Comparison of ENCODE assay signal across 20 cellular contexts in genomic region chr20:9099372-9099771, GRCh38. TPM values are rescaled to one million over a fixed set of nuclear protein-coding genes. Genes with fewer than 3 reads are reported as not detected.
A peak's percentile ranks its signal among the peaks of the same experiment; 100 is the strongest.
DNase-seq lines count a peak whose midpoint lies in the region; ATAC-seq and TF ChIP-seq lines count a peak whose summit lies in the region.
"Had no signal": no experiment of that assay in that cellular context is flagged by ENCODE, and none has a peak within 500 bp of the region (broad histone marks: within the 10 kb centered on the region; RNA-seq: fewer than 3 reads in every experiment).

No MANE protein-coding gene starts in this region.

- intact Hi-C loops in heart left ventricle (cut with DNase I) (loop anchor here in 1 of 10 donors (5.0 kb wide), 1 partner anchor 73 kb away; no protein-coding TSS in a partner anchor), cardiac septum (cut with DNase I) (no loop called here), PC-3 (cut with micrococcal nuclease) (no loop called here)
- intact Hi-C loops in activated CD4-positive, alpha-beta T cell treated with anti-CD3 and anti-CD28 coated beads, Interleukin-2, amount 10 ng/mL, durations not matched to agents 24 days and 14 days (cut with micrococcal nuclease): no loop called here

- H3K27me3 ChIP-seq in heart left ventricle (no peaks in the 10 kb centered on the region), PC-3 (ENCODE audit: low read length) (no peaks in the 10 kb centered on the region), endodermal cell (ENCODE audit: control insufficient read depth, insufficient read depth, low read length, poor library complexity, severe bottlenecking) (no peaks in the 10 kb centered on the region), brain microvascular endothelial cell (replicated peaks) (no peaks in the 10 kb centered on the region)
- H3K27me3 ChIP-seq: BLaER1, SJSA1 had no signal

- H3K9ac ChIP-seq in PC-3 (ENCODE audit: low read length) (no peak overlapping the region), endodermal cell (ENCODE audit: extremely low read depth, low read length, poor library complexity, severe bottlenecking) (no peak overlapping the region)
- H3K9ac ChIP-seq: BLaER1, KMS-11 had no signal

- H3K27ac Mint-ChIP-seq in endodermal cell: no peak overlapping the region
- no peak overlapping the region for H3K27ac Mint-ChIP-seq in activated CD4-positive, alpha-beta T cell treated with anti-CD3 and anti-CD28 coated beads, Interleukin-2, amount 10 ng/mL, durations not matched to agents 24 days and 14 days
- H3K27ac Mint-ChIP-seq: CD4-positive, alpha-beta T cell had no signal

- no peak for TF ChIP-seq POLR2A in heart left ventricle (IDR thresholded peaks at IDR 0.05)

- no peak overlapping the region for H2AFZ ChIP-seq in PC-3 (ENCODE audit: low read length)

- H3K4me2 ChIP-seq in PC-3 (ENCODE audit: low read length): no peak overlapping the region
- H3K4me2 ChIP-seq: BLaER1, KMS-11 had no signal

- POLR2A ChIA-PET in PC-3 (lab: Charles Lee; ENCODE audit: unreplicated experiment): no interaction called here

- H3F3A ChIP-seq in PC-3 (ENCODE audit: low read length, unreplicated experiment): no peaks in the 10 kb centered on the region

- no peaks in the 10 kb centered on the region for H3K4me1 Mint-ChIP-seq in endodermal cell
- H3K4me1 Mint-ChIP-seq in activated CD4-positive, alpha-beta T cell treated with anti-CD3 and anti-CD28 coated beads, Interleukin-2, amount 10 ng/mL, durations not matched to agents 24 days and 14 days: no peaks in the 10 kb centered on the region

- H3K4me3 ChIP-seq in heart left ventricle (no peak overlapping the region), PC-3 (ENCODE audit: low read length) (no peak overlapping the region), endodermal cell (ENCODE audit: low read length) (no peak overlapping the region), brain microvascular endothelial cell (ENCODE audit: low read depth, low read length) (no peak overlapping the region)
- H3K4me3 ChIP-seq: BLaER1, SJSA1 had no signal

- H3K36me3 Mint-ChIP-seq in endodermal cell (ENCODE audit: low read depth): no peaks in the 10 kb centered on the region
- H3K36me3 Mint-ChIP-seq in activated CD4-positive, alpha-beta T cell treated with anti-CD3 and anti-CD28 coated beads, Interleukin-2, amount 10 ng/mL, durations not matched to agents 24 days and 14 days (ENCODE audit: low read depth): no peaks in the 10 kb centered on the region

- H3K4me1 ChIP-seq in heart left ventricle (peaks cover 0 to 21% (median 7%) of the 10 kb centered on the region in 12 donors), PC-3 (ENCODE audit: insufficient read depth, low read length) (no peaks in the 10 kb centered on the region), endodermal cell (ENCODE audit: control insufficient read depth, insufficient read depth, low read length) (no peaks in the 10 kb centered on the region)
- H3K4me1 ChIP-seq: SJSA1 had no signal

- CTCF ChIA-PET in PC-3 (lab: Charles Lee): no interaction called here

- DNase-seq in heart left ventricle (no peak), cardiac septum (ENCODE audit: low spot score) (no peak), PC-3 (no peak), endodermal cell (no peak), NCI-H1092 (lab: John Stamatoyannopoulos, UW) (no peak), brain microvascular endothelial cell (no peak)
- DNase-seq in activated CD4-positive, alpha-beta T cell treated with anti-CD3 and anti-CD28 coated beads, Interleukin-2, amount 10 ng/mL, durations not matched to agents 24 days and 14 days: no peak
- DNase-seq: CD4-positive, alpha-beta T cell; DMS53; IMR-90; NCI-H1105 treated with DMSO at 0.1 percent for 48 hours; NCI-H146; NCI-H1930; NCI-H2227 treated with DMSO at 0.1 percent for 48 hours; NCI-H526 treated with DMSO at 0.1 percent for 48 hours; Right ventricle myocardium superior had no signal

- no peak overlapping the region for H3K4me3 Mint-ChIP-seq in endodermal cell
- no peak overlapping the region for H3K4me3 Mint-ChIP-seq in activated CD4-positive, alpha-beta T cell treated with anti-CD3 and anti-CD28 coated beads, Interleukin-2, amount 10 ng/mL, durations not matched to agents 24 days and 14 days
- H3K4me3 Mint-ChIP-seq: CD4-positive, alpha-beta T cell had no signal

- ATAC-seq in heart left ventricle (peak in 1 of 4 donors; percentile 33), PC-3 (no peak)

- H3K36me3 ChIP-seq in heart left ventricle (peaks cover 0 to 11% (median 0%) of the 10 kb centered on the region in 9 donors), PC-3 (ENCODE audit: low read depth, low read length) (no peaks in the 10 kb centered on the region), endodermal cell (ENCODE audit: control insufficient read depth, insufficient read depth, low read length) (no peaks in the 10 kb centered on the region), brain microvascular endothelial cell (replicated peaks) (no peaks in the 10 kb centered on the region)
- H3K36me3 ChIP-seq: BLaER1, SJSA1 had no signal

- no peaks in the 10 kb centered on the region for H3K9me3 Mint-ChIP-seq in endodermal cell
- H3K9me3 Mint-ChIP-seq in activated CD4-positive, alpha-beta T cell treated with anti-CD3 and anti-CD28 coated beads, Interleukin-2, amount 10 ng/mL, durations not matched to agents 24 days and 14 days: no peaks in the 10 kb centered on the region
- H3K9me3 Mint-ChIP-seq: CD4-positive, alpha-beta T cell had no signal

- H3K9me3 ChIP-seq in heart left ventricle (no peaks in the 10 kb centered on the region), PC-3 (ENCODE audit: low read length) (no peaks in the 10 kb centered on the region), endodermal cell (ENCODE audit: control insufficient read depth, low read length) (no peaks in the 10 kb centered on the region)
- H3K9me3 ChIP-seq: BLaER1, SJSA1 had no signal

- TF ChIP-seq CTCF in heart left ventricle (IDR thresholded peaks at IDR 0.05) (peak in 7 of 12 donors; percentile 7 to 34 (median 17)), LNCAP (IDR thresholded peaks at IDR 0.05) (peak; percentile 28; the same call in 1 of the 2 replicates), PC-3 (conservative IDR thresholded peaks at IDR 0.05; ENCODE audit: low read depth, low read length) (peak; percentile 39), endodermal cell (conservative IDR thresholded peaks at IDR 0.05) (peak; percentile 18), brain microvascular endothelial cell (IDR thresholded peaks at IDR 0.05; ENCODE audit: low read depth, low read length, missing control alignments) (no peak)

- in situ Hi-C loops in brain microvascular endothelial cell (cut with HindIII; ENCODE audit: low pct_ligation_motif_present, low sequenced_read_pairs): no loop called here

- no peaks in the 10 kb centered on the region for H3K27me3 Mint-ChIP-seq in endodermal cell (ENCODE audit: insufficient read depth)
- no peaks in the 10 kb centered on the region for H3K27me3 Mint-ChIP-seq in activated CD4-positive, alpha-beta T cell treated with anti-CD3 and anti-CD28 coated beads, Interleukin-2, amount 10 ng/mL, durations not matched to agents 24 days and 14 days
- H3K27me3 Mint-ChIP-seq: CD4-positive, alpha-beta T cell had no signal

- BruUV-seq in PC-3 (replicated peaks; lab: Mats Ljungman, UMichigan): no TSS peak

- H3K27ac ChIP-seq in heart left ventricle (no peak overlapping the region), PC-3 (ENCODE audit: low read length) (no peak overlapping the region), endodermal cell (ENCODE audit: low read depth, low read length) (no peak overlapping the region), brain microvascular endothelial cell (no peak overlapping the region)
- H3K27ac ChIP-seq: BLaER1, KMS-11, SJSA1 had no signal

- 93 to 98% (median 95%) methylated on average over 2 of the region's 2 CpGs for whole genome bisulfite sequencing in heart left ventricle, 4 donors
- 92% methylated on average over 1 of the region's 2 CpGs; no CpG with 5 or more reads in 1 of the 2 experiments for WGBS in endodermal cell (ENCODE audit: insufficient coverage in 1 of 2, insufficient read length in 1 of 2), 2 experiments

- H3K79me2 ChIP-seq in PC-3 (ENCODE audit: low read length): peaks cover 10% of the 10 kb centered on the region

- H4K20me1 ChIP-seq in PC-3 (ENCODE audit: low read length): no peaks in the 10 kb centered on the region
- H4K20me1 ChIP-seq: BLaER1 had no signal

- H3K9me2 ChIP-seq in PC-3 (replicated peaks; ENCODE audit: low read length): no peaks in the 10 kb centered on the region

RNA-seq across cellular contexts. Expression of gene PLCB4, which starts 30.5 kb away (rescaled TPM):
- total RNA-seq in heart left ventricle (10 to 100 TPM; 14.7 to 31.8 (median 18.6) TPM), cardiac septum (20.5 TPM), PC-3 (2014; rRNA removed) (16.9 and 25.4 TPM in 2 replicates), endodermal cell (10 to 100 TPM; 14.4 to 14.6 TPM)
- 1 to 10 TPM; 8.4 TPM for polyA plus RNA-seq in heart left ventricle
- polyA plus RNA-seq in endodermal cell (2013, experiment 1 of 2): 19.1 TPM
- polyA plus RNA-seq in endodermal cell (2013, experiment 2 of 2): 18.8 TPM
- total RNA-seq in activated CD4-positive, alpha-beta T cell treated with anti-CD3 and anti-CD28 coated beads, Interleukin-2, amount 10 ng/mL, durations not matched to agents 24 days and 14 days: not detected in 2 replicates

Comparison
In these comparisons a context has a peak if more than half of its experiments do, and no peak if none do; other contexts are left out.
1. RNA of gene PLCB4, which starts 30.5 kb away (total RNA-seq): 16.9 to 25.4 TPM in PC-3, 20.5 TPM in cardiac septum (single experiment), 14.7 to 31.8 TPM in heart left ventricle and 14.4 to 14.6 TPM in endodermal cell; not detected in activated CD4-positive, alpha-beta T cell treated with anti-CD3 and anti-CD28 coated beads, Interleukin-2, amount 10 ng/mL, durations not matched to agents 24 days and 14 days; every median in the first group is over 10 times any median in the second.